Comparison of ENCODE assay signal across 19 cellular contexts in the genomic region with DNA sequence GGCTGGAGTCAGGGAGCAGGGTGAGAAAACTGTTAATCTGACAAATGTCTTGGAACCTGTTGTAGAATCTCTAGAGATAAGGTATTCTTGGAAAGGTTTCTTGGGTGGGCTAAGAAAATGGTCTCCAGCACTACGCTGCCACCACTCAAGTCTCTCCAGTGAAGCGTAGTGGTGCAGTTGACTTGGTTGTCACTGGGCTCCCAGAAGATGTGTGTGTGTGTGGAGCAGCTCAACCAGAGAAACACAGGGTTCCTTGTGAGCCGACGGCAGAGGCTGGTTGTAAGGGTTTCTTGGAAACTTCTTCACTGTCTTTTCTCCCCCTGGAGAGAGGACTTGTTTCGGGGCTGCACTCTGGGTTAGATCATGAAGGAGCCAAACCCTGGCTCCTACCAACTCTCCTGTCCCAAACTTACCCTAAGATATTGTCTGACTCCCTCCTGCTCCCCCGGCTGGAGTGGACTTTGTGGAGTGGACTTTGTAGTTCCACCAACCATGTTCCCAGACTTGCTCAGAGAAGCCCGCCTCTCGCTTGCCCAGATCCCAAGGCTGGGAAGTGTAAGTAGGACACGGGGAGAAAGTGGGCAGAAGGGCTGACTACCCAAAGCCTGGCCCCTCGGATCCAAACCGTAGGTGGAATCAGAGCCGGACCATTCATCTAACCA. TPM values are rescaled to one million over a fixed set of nuclear protein-coding genes. Genes with fewer than 3 reads are reported as not detected.
DNase-seq lines count a peak whose midpoint lies in the region; ATAC-seq, FAIRE-seq and TF ChIP-seq lines count a peak whose summit lies in the region.
"Had no signal": no experiment of that assay in that cellular context is flagged by ENCODE, and none has a peak within 500 bp of the region (broad histone marks: within the 10 kb centered on the region; RNA-seq: fewer than 3 reads in every experiment).

No MANE protein-coding gene starts in this region.

- 75% methylated on average over 12 of the region's 12 CpGs for WGBS in GM12878 (ENCODE audit: insufficient coverage, insufficient replicate concordance, low lambda C conversion rate, missing lambda C conversion rate)

- peaks cover 72% of the 10 kb centered on the region for H3K79me2 ChIP-seq in OCI-LY3 (ENCODE audit: low read length)
- no peaks in the 10 kb centered on the region for H3K79me2 ChIP-seq in GM12878 (ENCODE audit: control insufficient read depth, insufficient read depth, low read length)
- H3K79me2 ChIP-seq: hepatocyte had no signal

- intact Hi-C loops in activated CD4-positive, alpha-beta T cell treated with anti-CD3 and anti-CD28 coated beads for 36 hours (cut with DNase I, micrococcal nuclease), result loop anchor here in 1 of 2 experiments (5.0 kb wide), 2 partner anchors 42 to 187 kb away; no protein-coding TSS in a partner anchor
- intact Hi-C loops in GM12878 (cut with micrococcal nuclease; ENCODE audit: unreplicated experiment), result no loop called here

- H3K4me1 ChIP-seq in OCI-LY3 (ENCODE audit: low read length) (peaks cover 70% of the 10 kb centered on the region), GM12878 (ENCODE audit: control insufficient read depth, insufficient read depth, low read length) (peaks cover 43% of the 10 kb centered on the region), rectal smooth muscle tissue (ENCODE audit: control insufficient read depth, insufficient read depth, low read length) (peaks cover 17% of the 10 kb centered on the region)

- CTCF ChIA-PET in activated CD4-positive, alpha-beta T cell treated with anti-CD3 and anti-CD28 coated beads for 36 hours (lab: Charles Lee), result interaction anchor here (0.6 to 2.3 kb wide), 9 partner anchors 14 to 290 kb away, joined by 3 to 17 read pairs (median 5); no protein-coding TSS in a partner anchor
- CTCF ChIA-PET in GM12878 (lab: Yijun Ruan, JAX), result interaction anchor here (0.9 to 1.9 kb wide), 13 partner anchors 11 to 195 kb away, joined by 3 to 19 read pairs (median 5); a partner anchor contains a TSS

- no peak for ATAC-seq in activated CD4-positive, alpha-beta T cell treated with anti-CD3 and anti-CD28 coated beads for 36 hours
- no peak for ATAC-seq in GM12878
- ATAC-seq: SK-N-SH treated with all-trans-retinoic acid at 6 μM for 48 hours had no signal

- H3K4me3 ChIP-seq in OCI-LY3 (ENCODE audit: low read length) (peak overlapping the region; percentile 89), GM12878 (no peak overlapping the region), rectal smooth muscle tissue (ENCODE audit: low read length) (peak overlapping the region; percentile 38)
- H3K4me3 ChIP-seq: adrenal gland, BLaER1, hepatocyte had no signal

- H3K9ac ChIP-seq in OCI-LY3 (ENCODE audit: low read length) (peak overlapping the region; percentile 98), GM12878 (ENCODE audit: control insufficient read depth, insufficient read depth, low read length) (no peak overlapping the region), rectal smooth muscle tissue (ENCODE audit: low read length) (no peak overlapping the region)
- H3K9ac ChIP-seq: BLaER1 had no signal

- peak overlapping the region; percentile 76 for H3K4me2 ChIP-seq in OCI-LY3 (ENCODE audit: low read length)
- H3K4me2 ChIP-seq in GM12878 (ENCODE audit: control insufficient read depth, insufficient read depth), result peak overlapping the region; percentile 12
- H3K4me2 ChIP-seq: BLaER1, hepatocyte had no signal

- H3K36me3 ChIP-seq in OCI-LY3 (replicated peaks; ENCODE audit: low read depth, low read length), result peaks cover 56% of the 10 kb centered on the region
- H3K36me3 ChIP-seq in GM12878 (ENCODE audit: control insufficient read depth in 2 of 2, insufficient read depth in 2 of 2, low read length in 1 of 2), result no peaks in the 10 kb centered on the region
- H3K36me3 ChIP-seq in rectal smooth muscle tissue (ENCODE audit: control insufficient read depth, insufficient read depth, low read length), result no peaks in the 10 kb centered on the region
- H3K36me3 ChIP-seq: adrenal gland, BLaER1 had no signal

- H3K9me3 ChIP-seq in OCI-LY3 (ENCODE audit: insufficient read depth, low read length) (no peaks in the 10 kb centered on the region), GM12878 (replicated peaks; ENCODE audit: control insufficient read depth, insufficient read depth, low read length) (no peaks in the 10 kb centered on the region)
- H3K9me3 ChIP-seq: adrenal gland, BLaER1 had no signal

- peak overlapping the region; percentile 95 for H3K27ac ChIP-seq in OCI-LY3 (ENCODE audit: low read length)
- no peak overlapping the region for H3K27ac ChIP-seq in GM12878 (ENCODE audit: control insufficient read depth, insufficient read depth)
- H3K27ac ChIP-seq in rectal smooth muscle tissue (ENCODE audit: low read depth, low read length), result no peak overlapping the region
- H3K27ac ChIP-seq: 22Rv1, adrenal gland, BLaER1, hepatocyte had no signal

- peak overlapping the region; percentile 90 for H3K27ac Mint-ChIP-seq in activated CD4-positive, alpha-beta T cell treated with anti-CD3 and anti-CD28 coated beads for 36 hours

- no peak overlapping the region for H2AFZ ChIP-seq in OCI-LY3 (ENCODE audit: low read depth, low read length)
- no peak overlapping the region for H2AFZ ChIP-seq in GM12878 (ENCODE audit: control insufficient read depth, low read depth, low read length)
- H2AFZ ChIP-seq: hepatocyte had no signal

- no peaks in the 10 kb centered on the region for H3K9me3 Mint-ChIP-seq in activated CD4-positive, alpha-beta T cell treated with anti-CD3 and anti-CD28 coated beads for 36 hours (ENCODE audit: low read depth)

- peaks cover 42% of the 10 kb centered on the region for H3K36me3 Mint-ChIP-seq in activated CD4-positive, alpha-beta T cell treated with anti-CD3 and anti-CD28 coated beads for 36 hours (ENCODE audit: low read depth)

- POLR2A ChIA-PET in activated CD4-positive, alpha-beta T cell treated with anti-CD3 and anti-CD28 coated beads for 36 hours (lab: Charles Lee), result interaction anchor here (0.8 to 2.5 kb wide), 6 partner anchors 9 to 94 kb away, joined by 4 to 62 read pairs (median 8); a partner anchor contains a TSS
- POLR2A ChIA-PET in GM12878 (lab: Charles Lee), result interaction anchor here (1.2 to 2.4 kb wide), 6 partner anchors 8 to 187 kb away, joined by 3 to 22 read pairs (median 13); a partner anchor contains a TSS

- peak overlapping the region; percentile 75 for H3K4me3 Mint-ChIP-seq in activated CD4-positive, alpha-beta T cell treated with anti-CD3 and anti-CD28 coated beads for 36 hours

- H3K27me3 ChIP-seq in OCI-LY3 (ENCODE audit: low read depth, low read length), result no peaks in the 10 kb centered on the region
- peaks cover 3 to 9% of the 10 kb centered on the region in 2 experiments; a peak in 2 of 4 replicates for H3K27me3 ChIP-seq in GM12878 (replicated peaks in 1 of 2; ENCODE audit: control insufficient read depth in 2 of 2, insufficient read depth in 2 of 2, low read length in 1 of 2)
- H3K27me3 ChIP-seq in rectal smooth muscle tissue (ENCODE audit: control insufficient read depth, insufficient read depth, low read length), result no peaks in the 10 kb centered on the region
- H3K27me3 ChIP-seq: adrenal gland, BLaER1, hepatocyte had no signal

- H4K20me1 ChIP-seq in OCI-LY3 (ENCODE audit: insufficient read depth, low read length) (peaks cover 29% of the 10 kb centered on the region), GM12878 (ENCODE audit: control insufficient read depth, insufficient read depth) (no peaks in the 10 kb centered on the region)
- H4K20me1 ChIP-seq: BLaER1 had no signal

- no TSS peak for BruUV-seq in GM12878 (replicated peaks; lab: Mats Ljungman, UMichigan)

- in situ Hi-C loops in GM12878 (cut with MboI), result no loop called here

- TF ChIP-seq RAD21 in GM12878 (IDR thresholded peaks at IDR 0.05; ENCODE audit: insufficient read depth, low read depth, low read length), result no peak

- SMC1A ChIA-PET in GM12878 (lab: Charles Lee; ENCODE audit: uncharacterized antibody, unreplicated experiment), result interaction anchor here (0.6 to 2.7 kb wide), 13 partner anchors 8 to 193 kb away, joined by 3 to 26 read pairs (median 5); no protein-coding TSS in a partner anchor

- TF ChIP-seq EP300 in GM12878 (IDR thresholded peaks at IDR 0.05; ENCODE audit: borderline replicate concordance in 1 of 2, control insufficient read depth in 1 of 2, low read depth in 2 of 2, low read length in 2 of 2), result no peak

- no peak for TF ChIP-seq POLR2A in GM12878 (IDR thresholded peaks at IDR 0.05; ENCODE audit: low read depth, low read length)

- no peaks in the 10 kb centered on the region for H3K27me3 Mint-ChIP-seq in activated CD4-positive, alpha-beta T cell treated with anti-CD3 and anti-CD28 coated beads for 36 hours

- RAD21 ChIA-PET in GM12878 (lab: Charles Lee; ENCODE audit: unreplicated experiment), result interaction anchor here (1.0 to 4.8 kb wide), 16 partner anchors 8 to 189 kb away, joined by 3 to 66 read pairs (median 6); a partner anchor contains a TSS

- peaks cover 80% of the 10 kb centered on the region for H3K4me1 Mint-ChIP-seq in activated CD4-positive, alpha-beta T cell treated with anti-CD3 and anti-CD28 coated beads for 36 hours

- no peak for DNase-seq in activated CD4-positive, alpha-beta T cell treated with anti-CD3 and anti-CD28 coated beads for 36 hours
- no peak for DNase-seq in activated CD4-positive, alpha-beta T cell treated with anti-CD3 and anti-CD28 coated beads for 4 hours
- no peak for DNase-seq in GM12878 (ENCODE audit: low read depth, low spot score)
- no peak for DNase-seq in activated CD4-positive, CD25-positive, alpha-beta regulatory T cell treated with anti-CD3 and anti-CD28 coated beads, Interleukin-2, amount 50 U/mL, for 72 hours
- no peak for DNase-seq in NK-92 (lab: John Stamatoyannopoulos, UW; ENCODE audit: unreplicated experiment)
- DNase-seq in stimulated activated naive CD4-positive, alpha-beta T cell (lab: John Stamatoyannopoulos, UW), result no peak
- DNase-seq: adrenal gland; kidney; midbrain; NCI-H69; occipital lobe; stimulated activated CD4-positive, alpha-beta T cell treated with anti-CD3 and anti-CD28 coated beads, Interleukin-4, amount 100 ng/mL, for 1 hour had no signal

- no peak for FAIRE-seq in GM12878 (lab: Jason Lieb, UNC)
- FAIRE-seq: kidney had no signal

- no peak for TF ChIP-seq CTCF in OCI-LY3 (IDR thresholded peaks at IDR 0.05; ENCODE audit: low read depth, low read length)
- no peak for TF ChIP-seq CTCF in GM12878 (IDR thresholded peaks at IDR 0.05 in 2 of 3, conservative IDR thresholded peaks at IDR 0.05 in 1 of 3; ENCODE audit: control insufficient read depth in 2 of 3, extremely low read depth in 1 of 3, insufficient read depth in 1 of 3, low read depth in 3 of 3, low read length in 3 of 3)

RNA-seq across cellular contexts. Expression of a gene that starts 1.1 kb away (rescaled TPM):
- total RNA-seq in activated CD4-positive, alpha-beta T cell treated with anti-CD3 and anti-CD28 coated beads for 36 hours, result 10 to 100 TPM; 18.9 to 21.3 TPM
- 2.3 and 2.7 TPM in 2 replicates for total RNA-seq in GM12878 (2013; cell fraction: nucleolus; rRNA removed)
- total RNA-seq in GM12878 (2014; rRNA removed), result 0.27 and 0.56 TPM in 2 replicates
- 0.18 and 0.22 TPM in 2 replicates for total RNA-seq in GM12878 (2014; rRNA removed; fragmentation: Illumina TruSeq; extraction: Trizol)
- 0.44 and 0.45 TPM in 2 replicates for total RNA-seq in GM12878 (2021)
- 1.7 TPM for polyA plus RNA-seq in GM12878 (2011; ENCODE audit: low read depth)
- 0.10 and 0.14 TPM in 2 replicates for polyA plus RNA-seq in GM12878 (2011; rRNA removed)
- 0.36 and 0.43 TPM in 2 replicates for polyA plus RNA-seq in GM12878 (2011; cell fraction: cytosol; rRNA removed)
- polyA plus RNA-seq in GM12878 (2011; cell fraction: nucleus; rRNA removed), result 0.38 and 0.45 TPM in 2 replicates
- polyA plus RNA-seq in GM12878 (2012), result 3.2 and 3.5 TPM in 2 replicates
- 0.06 and 0.15 TPM in 2 replicates for polyA plus RNA-seq in GM12878 (2014; fragmentation: Illumina TruSeq; extraction: Trizol)
- polyA plus RNA-seq in GM12878 (2014; fragmentation: Nextera tagmentation; extraction: Ambion mirVana), result under 1 TPM; 0.03 to 0.11 TPM
- 0.15 and 0.28 TPM in 2 replicates for polyA plus RNA-seq in GM12878 (2014; rRNA removed)
- polyA plus RNA-seq in GM12878 (2016; fragmentation: Nextera tagmentation; extraction: Ambion mirVana), result under 1 TPM; 0.44 to 0.63 TPM
- 0.59 and 0.88 TPM in 2 replicates for polyA minus RNA-seq in GM12878 (2011; rRNA and poly(A)+ RNA removed)
- polyA minus RNA-seq in GM12878 (2011; cell fraction: cytosol; rRNA and poly(A)+ RNA removed), result 0.21 TPM in 1 of 2 replicates, not detected in the other
- polyA minus RNA-seq in GM12878 (2011; cell fraction: nucleus; rRNA and poly(A)+ RNA removed), result 0.36 and 0.38 TPM in 2 replicates
- total RNA-seq: hepatocyte, occipital lobe, urinary bladder had no signal

RNA-seq across cellular contexts. Expression of a gene that starts 41.0 kb away (rescaled TPM):
- 10 to 100 TPM; 34.5 to 58.5 TPM for total RNA-seq in activated CD4-positive, alpha-beta T cell treated with anti-CD3 and anti-CD28 coated beads for 36 hours
- 9.2 and 11.3 TPM in 2 replicates for total RNA-seq in GM12878 (2013; cell fraction: nucleolus; rRNA removed)
- total RNA-seq in GM12878 (2014; rRNA removed) (1.5 and 1.9 TPM in 2 replicates), GM12878 (2014; rRNA removed; fragmentation: Illumina TruSeq; extraction: Trizol) (0.92 and 1.9 TPM in 2 replicates), GM12878 (2021) (15.9 and 18.4 TPM in 2 replicates)
- polyA plus RNA-seq in GM12878 (2011; ENCODE audit: low read depth), result 2.2 TPM
- polyA plus RNA-seq in GM12878 (2011; rRNA removed) (0.67 and 0.84 TPM in 2 replicates), GM12878 (2014; fragmentation: Illumina TruSeq; extraction: Trizol) (1.1 and 6.0 TPM in 2 replicates), GM12878 (2014; fragmentation: Nextera tagmentation; extraction: Ambion mirVana) (under 1 TPM; 0.04 to 0.11 TPM), GM12878 (2014; rRNA removed) (6.1 and 8.0 TPM in 2 replicates), GM12878 (2016; fragmentation: Nextera tagmentation; extraction: Ambion mirVana) (under 1 TPM; 0.53 to 0.87 TPM)
- polyA plus RNA-seq in GM12878 (2011; cell fraction: cytosol; rRNA removed), result 0.78 and 1.1 TPM in 2 replicates
- 4.7 and 6.3 TPM in 2 replicates for polyA plus RNA-seq in GM12878 (2011; cell fraction: nucleus; rRNA removed)
- polyA plus RNA-seq in GM12878 (2012), result 8.6 and 8.9 TPM in 2 replicates
- polyA minus RNA-seq in GM12878 (2011; rRNA and poly(A)+ RNA removed), result 0.59 and 3.8 TPM in 2 replicates
- 3.3 and 4.4 TPM in 2 replicates for polyA minus RNA-seq in GM12878 (2011; cell fraction: cytosol; rRNA and poly(A)+ RNA removed)
- 3.7 and 7.4 TPM in 2 replicates for polyA minus RNA-seq in GM12878 (2011; cell fraction: nucleus; rRNA and poly(A)+ RNA removed)

Comparison
In these comparisons a context has a peak if more than half of its experiments do, and no peak if none do; other contexts are left out.
1. RNA of a gene that starts 1.1 kb away (total RNA-seq): 18.9 to 21.3 TPM in activated CD4-positive, alpha-beta T cell treated with anti-CD3 and anti-CD28 coated beads for 36 hours; 0.18 to 2.7 TPM in GM12878; every median in the first group is over 4 times any median in the second.